Comparison of ENCODE assay signal across 16 cellular contexts in genomic region chr10:89262331-89263020, GRCh38.
DNase-seq lines count a peak whose midpoint lies in the region; ATAC-seq and TF ChIP-seq lines count a peak whose summit lies in the region.
"Had no signal": no experiment of that assay in that cellular context is flagged by ENCODE, and none has a peak within 500 bp of the region (broad histone marks: within the 10 kb centered on the region; RNA-seq: fewer than 3 reads in every experiment).

No MANE protein-coding gene starts in this region.

- no peaks in the 10 kb centered on the region for H3K27me3 ChIP-seq in tibial artery
- H3K27me3 ChIP-seq: suprapubic skin had no signal

- peak; percentile 84 for DNase-seq in GM04503 (ENCODE audit: low read depth)
- DNase-seq in RWPE1 (ENCODE audit: low spot score): peak; percentile 66
- DNase-seq in fibroblast of peridontal ligament (ENCODE audit: extremely low read depth): peak; percentile 46
- no peak for DNase-seq in tibial artery
- DNase-seq in NCI-H510A treated with DMSO at 0.1 percent for 48 hours (lab: John Stamatoyannopoulos, UW): no peak
- DNase-seq: activated naive CD4-positive, alpha-beta T cell; CD8-positive, alpha-beta memory T cell; central memory CD4-positive, alpha-beta T cell; GF-D8; glutamatergic neuron; NCI-H1105 treated with DMSO at 0.1 percent for 48 hours; posterior cingulate gyrus; WERI-Rb-1 had no signal

- no peaks in the 10 kb centered on the region for H3K36me3 ChIP-seq in tibial artery
- H3K36me3 ChIP-seq: suprapubic skin, WERI-Rb-1 had no signal

- ATAC-seq in HG02973 (IDR thresholded peaks at IDR 0.05; ENCODE audit: unreplicated experiment) (no peak), GM19452 (IDR thresholded peaks at IDR 0.05; ENCODE audit: unreplicated experiment) (no peak)

- no peaks in the 10 kb centered on the region for H3K9me3 ChIP-seq in tibial artery
- H3K9me3 ChIP-seq: suprapubic skin had no signal

- POLR2A ChIA-PET in RWPE1 (lab: Yijun Ruan, JAX; ENCODE audit: low non-redundant PET): interaction anchor here (0.7 kb wide), 1 partner anchor 110 kb away, joined by 3 read pairs; no protein-coding TSS in a partner anchor

- H3K4me1 ChIP-seq in tibial artery: peaks cover 0 to 29% (median 18%) of the 10 kb centered on the region in 4 donors

- no peak overlapping the region for H3K4me3 ChIP-seq in tibial artery
- H3K4me3 ChIP-seq: suprapubic skin had no signal

- CTCF ChIA-PET in RWPE1 (lab: Yijun Ruan, JAX): interaction anchor here (0.6 to 0.7 kb wide), 2 partner anchors 31 to 173 kb away, joined by 3 to 5 read pairs; no protein-coding TSS in a partner anchor

- TF ChIP-seq CTCF in RWPE1 (conservative IDR thresholded peaks at IDR 0.05; ENCODE audit: low read depth): no peak
- no peak for TF ChIP-seq CTCF in tibial artery (IDR thresholded peaks at IDR 0.05)

- intact Hi-C loops in tibial artery (cut with DNase I; ENCODE audit: low total_unique reads): no loop called here

- H3K27ac ChIP-seq in RWPE1 (no peak overlapping the region), tibial artery (peak overlapping the region; percentile 31 to 39)
- H3K27ac ChIP-seq: suprapubic skin, WERI-Rb-1 had no signal

Comparison
In these comparisons a context has a peak if more than half of its experiments do, and no peak if none do; other contexts are left out.
1. DNase-seq: peak in GM04503 (single experiment), RWPE1 (single experiment) and fibroblast of peridontal ligament (single experiment); none in tibial artery (0 of 2) and NCI-H510A treated with DMSO at 0.1 percent for 48 hours (single experiment).